In genomic region chr11:75449271-75449670, GRCh38 we compare ENCODE assay signal across 23 cellular contexts. TPM values are rescaled to one million over a fixed set of nuclear protein-coding genes. Genes with fewer than 3 reads are reported as not detected.
DNase-seq lines count a peak whose midpoint lies in the region; ATAC-seq and TF ChIP-seq lines count a peak whose summit lies in the region.
"Had no signal": no experiment of that assay in that cellular context is flagged by ENCODE, and none has a peak within 500 bp of the region (broad histone marks: within the 10 kb centered on the region; RNA-seq: fewer than 3 reads in every experiment).

No MANE protein-coding gene starts in this region.

- no peak overlapping the region for H2BK15ac ChIP-seq in neuronal stem cell (ENCODE audit: low read length)

- no peaks in the 10 kb centered on the region for H3K27me3 Mint-ChIP-seq in stimulated activated memory B cell treated with anti-CD40 and anti-IgM and Interleukin-4, amounts not matched to agents 10 μg/mL and 1 μg/mL and 100 μg/mL, for 72 hours
- H3K27me3 Mint-ChIP-seq in activated naive CD4-positive, alpha-beta T cell treated with anti-CD3 and anti-CD28 coated beads, Interleukin-2, amount 10 ng/mL, durations not matched to agents 7 days and 5 days: peaks cover 16% of the 10 kb centered on the region
- H3K27me3 Mint-ChIP-seq: CD4-positive, alpha-beta T cell had no signal

- H3K4me1 ChIP-seq in right atrium auricular region (no peaks in the 10 kb centered on the region), neuronal stem cell (ENCODE audit: control insufficient read depth in 2 of 2, insufficient read depth in 1 of 2, low read depth in 1 of 2, low read length in 2 of 2) (peaks cover 0 to 3% of the 10 kb centered on the region in 2 donors)
- H3K4me1 ChIP-seq: BLaER1 treated with 17β-estradiol and CSF1 and Interleukin-3, amounts not matched to agents 10 nM and 100 nM; Caco-2 had no signal

- no peak overlapping the region for H4K8ac ChIP-seq in neuronal stem cell (ENCODE audit: low read depth, low read length)

- H3K36me3 Mint-ChIP-seq in stimulated activated memory B cell treated with anti-CD40 and anti-IgM and Interleukin-4, amounts not matched to agents 10 μg/mL and 1 μg/mL and 100 μg/mL, for 72 hours: peaks cover 6% of the 10 kb centered on the region
- no peaks in the 10 kb centered on the region for H3K36me3 Mint-ChIP-seq in activated naive CD4-positive, alpha-beta T cell treated with anti-CD3 and anti-CD28 coated beads, Interleukin-2, amount 10 ng/mL, durations not matched to agents 7 days and 5 days
- H3K36me3 Mint-ChIP-seq: CD8-positive, alpha-beta T cell had no signal

- no peak overlapping the region for H3K4me3 ChIP-seq in right atrium auricular region
- no peak overlapping the region for H3K4me3 ChIP-seq in neuronal stem cell (ENCODE audit: low read length in 2 of 2)
- no peak overlapping the region for H3K4me3 ChIP-seq in H7 (ENCODE audit: insufficient read depth, low read depth, low read length)
- H3K4me3 ChIP-seq: A549; BLaER1 treated with 17β-estradiol and CSF1 and Interleukin-3, amounts not matched to agents 10 nM and 100 nM; GM12878 had no signal

- DNase-seq in Right ventricle myocardium inferior (ENCODE audit: missing footprints): peak; percentile 42
- no peak for DNase-seq in right atrium auricular region (ENCODE audit: low spot score)
- no peak for DNase-seq in neuronal stem cell (ENCODE audit: low spot score)
- no peak for DNase-seq in H7
- DNase-seq in activated naive CD4-positive, alpha-beta T cell treated with anti-CD3 and anti-CD28 coated beads, Interleukin-2, amount 10 ng/mL, durations not matched to agents 7 days and 5 days: no peak
- DNase-seq: AML-193; Caco-2; Calu3; CD4-positive, alpha-beta T cell; CD8-positive, alpha-beta T cell; DMS79; DND-41; EL; GDM1 had no signal

- no peaks in the 10 kb centered on the region for H3K27me3 ChIP-seq in right atrium auricular region
- H3K27me3 ChIP-seq in neuronal stem cell (ENCODE audit: control insufficient read depth in 3 of 3, insufficient read depth in 3 of 3, low read depth in 1 of 3, low read length in 3 of 3): peaks cover 0 to 47% (median 0%) of the 10 kb centered on the region in 3 experiments
- H3K27me3 ChIP-seq in H7 (ENCODE audit: control insufficient read depth, insufficient read depth, low read length): no peaks in the 10 kb centered on the region
- H3K27me3 ChIP-seq: BLaER1 treated with 17β-estradiol and CSF1 and Interleukin-3, amounts not matched to agents 10 nM and 100 nM had no signal

- WGBS in neuronal stem cell (ENCODE audit: extremely low coverage in 2 of 2, insufficient read length in 2 of 2, insufficient replicate concordance in 1 of 2), 2 donors: no CpG with 5 or more reads among the region's 10 CpGs

- H3K4me2 ChIP-seq in neuronal stem cell (ENCODE audit: insufficient read depth, low read length, poor library complexity, severe bottlenecking): no peak overlapping the region
- H3K4me2 ChIP-seq: A549; BLaER1 treated with 17β-estradiol and CSF1 and Interleukin-3, amounts not matched to agents 10 nM and 100 nM had no signal

- no peaks in the 10 kb centered on the region for H3K9me3 ChIP-seq in right atrium auricular region
- H3K9me3 ChIP-seq in neuronal stem cell (replicated peaks in 1 of 2; ENCODE audit: control insufficient read depth in 2 of 2, insufficient read depth in 1 of 2, low read depth in 1 of 2, low read length in 2 of 2): no peaks in the 10 kb centered on the region
- H3K9me3 ChIP-seq: A549; BLaER1 treated with 17β-estradiol and CSF1 and Interleukin-3, amounts not matched to agents 10 nM and 100 nM; Caco-2 had no signal

- no peak overlapping the region for H4K91ac ChIP-seq in neuronal stem cell (ENCODE audit: low read depth, low read length, poor library complexity)

- no peak overlapping the region for H3K4ac ChIP-seq in neuronal stem cell (ENCODE audit: low read length)

- no peaks in the 10 kb centered on the region for H3K9me3 Mint-ChIP-seq in stimulated activated memory B cell treated with anti-CD40 and anti-IgM and Interleukin-4, amounts not matched to agents 10 μg/mL and 1 μg/mL and 100 μg/mL, for 72 hours
- no peaks in the 10 kb centered on the region for H3K9me3 Mint-ChIP-seq in activated naive CD4-positive, alpha-beta T cell treated with anti-CD3 and anti-CD28 coated beads, Interleukin-2, amount 10 ng/mL, durations not matched to agents 7 days and 5 days
- H3K9me3 Mint-ChIP-seq: CD4-positive, alpha-beta T cell; CD8-positive, alpha-beta T cell had no signal

- no peak overlapping the region for H3K14ac ChIP-seq in neuronal stem cell (ENCODE audit: low read length)

- H3K4me1 Mint-ChIP-seq in stimulated activated memory B cell treated with anti-CD40 and anti-IgM and Interleukin-4, amounts not matched to agents 10 μg/mL and 1 μg/mL and 100 μg/mL, for 72 hours: peaks cover 10% of the 10 kb centered on the region
- H3K4me1 Mint-ChIP-seq in activated naive CD4-positive, alpha-beta T cell treated with anti-CD3 and anti-CD28 coated beads, Interleukin-2, amount 10 ng/mL, durations not matched to agents 7 days and 5 days: no peaks in the 10 kb centered on the region
- H3K4me1 Mint-ChIP-seq: B cell had no signal

- H3K27ac ChIP-seq in right atrium auricular region (no peak overlapping the region), neuronal stem cell (replicated peaks; ENCODE audit: low read length) (no peak overlapping the region)
- H3K27ac ChIP-seq: 22Rv1; A549; BLaER1 treated with 17β-estradiol and CSF1 and Interleukin-3, amounts not matched to agents 10 nM and 100 nM; C4-2B had no signal

- peak overlapping the region; percentile 32 for H3K18ac ChIP-seq in neuronal stem cell (ENCODE audit: low read length)

- H2AFZ ChIP-seq in neuronal stem cell (ENCODE audit: low read length): no peak overlapping the region

- no peak overlapping the region for H3K9ac ChIP-seq in neuronal stem cell (ENCODE audit: low read depth, low read length, poor library complexity)
- H3K9ac ChIP-seq: BLaER1 treated with 17β-estradiol and CSF1 and Interleukin-3, amounts not matched to agents 10 nM and 100 nM had no signal

- peak overlapping the region; percentile 40 for H2AK5ac ChIP-seq in neuronal stem cell (ENCODE audit: low read depth, low read length)

- intact Hi-C loops in Right ventricle myocardium inferior (cut with DNase I): no loop called here

- H3K79me1 ChIP-seq in neuronal stem cell (ENCODE audit: low read depth, low read length): peaks cover 2% of the 10 kb centered on the region

- no peak for TF ChIP-seq CTCF in right atrium auricular region (IDR thresholded peaks at IDR 0.05)

- H3K27ac Mint-ChIP-seq in stimulated activated memory B cell treated with anti-CD40 and anti-IgM and Interleukin-4, amounts not matched to agents 10 μg/mL and 1 μg/mL and 100 μg/mL, for 72 hours: no peak overlapping the region
- H3K27ac Mint-ChIP-seq in activated naive CD4-positive, alpha-beta T cell treated with anti-CD3 and anti-CD28 coated beads, Interleukin-2, amount 10 ng/mL, durations not matched to agents 7 days and 5 days: no peak overlapping the region
- H3K27ac Mint-ChIP-seq: B cell; CD4-positive, alpha-beta T cell; CD8-positive, alpha-beta T cell had no signal

- no peak overlapping the region for H3K23ac ChIP-seq in neuronal stem cell (ENCODE audit: low read depth, low read length, poor library complexity)

- H2BK120ac ChIP-seq in neuronal stem cell (ENCODE audit: low read depth, low read length): no peak overlapping the region

- CTCF ChIA-PET in activated naive CD4-positive, alpha-beta T cell treated with anti-CD3 and anti-CD28 coated beads, Interleukin-2, amount 10 ng/mL, durations not matched to agents 7 days and 5 days (lab: Charles Lee): interaction anchor here (1.1 to 3.4 kb wide), 2 partner anchors 82 to 84 kb away, joined by 6 to 22 read pairs; no protein-coding TSS in a partner anchor

- H3K4me3 Mint-ChIP-seq in stimulated activated memory B cell treated with anti-CD40 and anti-IgM and Interleukin-4, amounts not matched to agents 10 μg/mL and 1 μg/mL and 100 μg/mL, for 72 hours: no peak overlapping the region
- H3K4me3 Mint-ChIP-seq in activated naive CD4-positive, alpha-beta T cell treated with anti-CD3 and anti-CD28 coated beads, Interleukin-2, amount 10 ng/mL, durations not matched to agents 7 days and 5 days: no peak overlapping the region
- H3K4me3 Mint-ChIP-seq: B cell; CD4-positive, alpha-beta T cell; CD8-positive, alpha-beta T cell had no signal

- peak overlapping the region; percentile 58 for H2BK5ac ChIP-seq in neuronal stem cell (ENCODE audit: low read length)

- H2BK12ac ChIP-seq in neuronal stem cell (ENCODE audit: low read length): no peak overlapping the region

- ATAC-seq in Right ventricle myocardium inferior: no peak
- peak; percentile 28 for ATAC-seq in stimulated activated memory B cell treated with anti-CD40 and anti-IgM and Interleukin-4, amounts not matched to agents 10 μg/mL and 1 μg/mL and 100 μg/mL, for 72 hours
- ATAC-seq: A549; CD8-positive, alpha-beta T cell; GM12878 had no signal

- H3K36me3 ChIP-seq in right atrium auricular region (no peaks in the 10 kb centered on the region), neuronal stem cell (replicated peaks in 1 of 2; ENCODE audit: control insufficient read depth in 2 of 2, insufficient read depth in 2 of 2, low read length in 2 of 2) (no peaks in the 10 kb centered on the region), H7 (replicated peaks; ENCODE audit: control insufficient read depth, insufficient read depth, low read length) (no peaks in the 10 kb centered on the region)

RNA-seq across cellular contexts. Expression of gene KLHL35, which starts 16.3 kb away (rescaled TPM):
- total RNA-seq in Right ventricle myocardium inferior: 0.68 TPM
- 1 to 10 TPM in 1 of 2 donors, under 1 TPM in 1; 0.20 to 1.4 TPM for total RNA-seq in right atrium auricular region
- polyA plus RNA-seq in neuronal stem cell (2013, experiment 1 of 2): 1.2 TPM
- 1.5 TPM for polyA plus RNA-seq in neuronal stem cell (2013, experiment 2 of 2)
- 1.2 and 2.7 TPM in 2 replicates for total RNA-seq in H7 (2014; rRNA removed; shearing (Covaris generic))
- total RNA-seq: A172, G401 had no signal

RNA-seq across cellular contexts. Expression of gene RPS3, which starts 50.0 kb away (rescaled TPM):
- total RNA-seq in Right ventricle myocardium inferior: 972 TPM
- total RNA-seq in right atrium auricular region: 100 to 1,000 TPM; 391 to 983 TPM
- polyA plus RNA-seq in neuronal stem cell (2013, experiment 1 of 2): 5,741 TPM
- polyA plus RNA-seq in neuronal stem cell (2013, experiment 2 of 2): 5,744 TPM
- 2,195 and 2,298 TPM in 2 replicates for total RNA-seq in H7 (2014; rRNA removed; shearing (Covaris generic))
